Comparison of ENCODE assay signal across 1 cellular context in the genomic region with DNA sequence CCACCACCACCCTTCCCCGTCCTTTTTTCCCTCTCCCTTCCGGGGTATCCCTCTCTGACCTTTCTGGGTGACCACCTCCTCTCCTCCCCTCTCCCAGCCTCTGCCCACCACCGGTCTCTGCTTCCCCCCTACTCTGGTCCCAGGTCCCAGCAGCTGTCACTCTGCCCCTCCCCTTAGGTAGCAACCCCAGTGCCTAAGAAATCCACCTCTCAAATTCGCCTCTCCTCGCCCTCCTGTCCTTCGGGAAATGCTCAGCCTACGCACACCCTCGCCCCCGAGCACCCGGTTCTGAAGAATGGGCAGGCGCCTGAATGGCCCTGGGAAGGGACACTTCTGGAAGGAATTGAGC.
TF ChIP-seq lines count a peak whose summit lies in the region.

No MANE protein-coding gene starts in this region.

TF ChIP-seq in GM12891, 5 proteins besides CTCF, POLR2A, EP300 and RAD21:
- no peak for TF ChIP-seq PAX5 (IDR thresholded peaks at IDR 0.05; ENCODE audit: insufficient read depth, low read length, severe bottlenecking)
- no peak for TF ChIP-seq TAF1 (IDR thresholded peaks at IDR 0.05; ENCODE audit: low read depth, low read length)
- TF ChIP-seq SPI1 (IDR thresholded peaks at IDR 0.05; ENCODE audit: low read depth, low read length) = no peak
- TF ChIP-seq POLR2AphosphoS5 (IDR thresholded peaks at IDR 0.05; ENCODE audit: low read depth, low read length) = no peak
- TF ChIP-seq POU2F2 (IDR thresholded peaks at IDR 0.05; ENCODE audit: low read depth, low read length) = no peak
